ENCODE assay signal across 9 cellular contexts in genomic region chr15:76987896-76988860, GRCh38. TPM values are rescaled to one million over a fixed set of nuclear protein-coding genes. Genes with fewer than 3 reads are reported as not detected.
DNase-seq lines count a peak whose midpoint lies in the region; ATAC-seq, FAIRE-seq and TF ChIP-seq lines count a peak whose summit lies in the region.
"Had no signal": no experiment of that assay in that cellular context is flagged by ENCODE, and none has a peak within 500 bp of the region (broad histone marks: within the 10 kb centered on the region; RNA-seq: fewer than 3 reads in every experiment).

No MANE protein-coding gene starts in this region.

- TF ChIP-seq CTCF in GM10266 (IDR thresholded peaks at IDR 0.05; ENCODE audit: control insufficient read depth, insufficient read depth, low read depth, missing control alignments) = no peak
- no peak for TF ChIP-seq CTCF in GM12878 (IDR thresholded peaks at IDR 0.05 in 2 of 3, conservative IDR thresholded peaks at IDR 0.05 in 1 of 3; ENCODE audit: control insufficient read depth in 2 of 3, extremely low read depth in 1 of 3, insufficient read depth in 1 of 3, low read depth in 3 of 3, low read length in 3 of 3)

- H3K79me2 ChIP-seq in GM12878 (ENCODE audit: control insufficient read depth, insufficient read depth, low read length) = no peaks in the 10 kb centered on the region

- CTCF ChIA-PET in GM12878 (lab: Yijun Ruan, JAX) = interaction anchor here (0.6 to 4.9 kb wide), 17 partner anchors 10 to 555 kb away, joined by 3 to 82 read pairs (median 5); no protein-coding TSS in a partner anchor

- H3K4me3 ChIP-seq in GM12878 (peak overlapping the region; percentile 40; the same call in 1 of the 2 replicates), small intestine (ENCODE audit: low read depth in 1 of 2, low read length in 2 of 2) (no peak overlapping the region)

- H3K4me1 ChIP-seq in GM12878 (ENCODE audit: control insufficient read depth, insufficient read depth, low read length) (peaks cover 41% of the 10 kb centered on the region), small intestine (ENCODE audit: control insufficient read depth in 2 of 2, insufficient read depth in 1 of 2, low read depth in 1 of 2, low read length in 1 of 2) (peaks cover 0 to 3% of the 10 kb centered on the region in 2 donors)

- under 1% methylated on average over 11 of the region's 11 CpGs for WGBS in GM12878 (ENCODE audit: insufficient coverage, insufficient replicate concordance, low lambda C conversion rate, missing lambda C conversion rate)
- 61 to 66% (median 62%) methylated on average over 11 of the region's 11 CpGs for WGBS in small intestine, 3 donors

- intact Hi-C loops in GM12878 (cut with micrococcal nuclease; ENCODE audit: unreplicated experiment) = loop anchor here (10.0 kb wide), 1 partner anchor 197 kb away; no protein-coding TSS in a partner anchor

- no peaks in the 10 kb centered on the region for H4K20me1 ChIP-seq in GM12878 (ENCODE audit: control insufficient read depth, insufficient read depth)

- no peaks in the 10 kb centered on the region for H3K36me3 ChIP-seq in GM12878 (ENCODE audit: control insufficient read depth in 2 of 2, insufficient read depth in 2 of 2, low read length in 1 of 2)
- H3K36me3 ChIP-seq in small intestine (ENCODE audit: control insufficient read depth in 2 of 2, insufficient read depth in 2 of 2, low read length in 2 of 2) = no peaks in the 10 kb centered on the region

- peak overlapping the region; percentile 56 for H2AFZ ChIP-seq in GM12878 (ENCODE audit: control insufficient read depth, low read depth, low read length)

- SMC1A ChIA-PET in GM12878 (lab: Charles Lee; ENCODE audit: uncharacterized antibody, unreplicated experiment) = interaction anchor here (0.6 to 4.5 kb wide), 19 partner anchors 10 to 663 kb away, joined by 3 to 75 read pairs (median 4); no protein-coding TSS in a partner anchor

- H3K27ac ChIP-seq in GM12878 (ENCODE audit: control insufficient read depth, insufficient read depth) (peak overlapping the region; percentile 89), small intestine (ENCODE audit: low read depth in 1 of 2, low read length in 1 of 2) (no peak overlapping the region)

- in situ Hi-C loops in GM12878 (cut with MboI) = no loop called here

- POLR2A ChIA-PET in GM12878 (lab: Charles Lee) = interaction anchor here (0.6 to 4.6 kb wide), 12 partner anchors 9 to 764 kb away, joined by 3 to 39 read pairs (median 6); no protein-coding TSS in a partner anchor

- FAIRE-seq in GM12878 (lab: Jason Lieb, UNC) (peak; percentile 75), small intestine (lab: Jason Lieb, UNC) (no peak), HTR-8/SVneo (lab: Jason Lieb, UNC) (no peak)

- TF ChIP-seq RAD21 in GM12878 (IDR thresholded peaks at IDR 0.05; ENCODE audit: insufficient read depth, low read depth, low read length) = peak; percentile 25; the same call in 1 of the 2 replicates

- peak overlapping the region; percentile 62 for H3K9ac ChIP-seq in GM12878 (ENCODE audit: control insufficient read depth, insufficient read depth, low read length)

- peak overlapping the region; percentile 74 for H3K4me2 ChIP-seq in GM12878 (ENCODE audit: control insufficient read depth, insufficient read depth)

- DNase-seq in GM10266 (ENCODE audit: extremely low spot score) = peak; percentile 87
- peak; percentile 93 for DNase-seq in MV-4-11 (lab: John Stamatoyannopoulos, UW)
- peak; percentile 90 for DNase-seq in GM12878 (ENCODE audit: low read depth, low spot score)
- peak; percentile 36 for DNase-seq in small intestine
- no peak for DNase-seq in HTR-8/SVneo (ENCODE audit: insufficient read length, low spot score)
- DNase-seq in hepatic stellate cell (ENCODE audit: low spot score) = no peak
- DNase-seq in T-helper 9 cell = no peak

- peak; percentile 58 for ATAC-seq in GM21717 (IDR thresholded peaks at IDR 0.05; ENCODE audit: unreplicated experiment)
- peak; percentile 91 for ATAC-seq in GM12878

- TF ChIP-seq EP300 in GM12878 (IDR thresholded peaks at IDR 0.05; ENCODE audit: borderline replicate concordance in 1 of 2, control insufficient read depth in 1 of 2, low read depth in 2 of 2, low read length in 2 of 2) = peak; percentile 79 to 94; a peak in 3 of 4 replicates

- RAD21 ChIA-PET in GM12878 (lab: Charles Lee; ENCODE audit: unreplicated experiment) = interaction anchor here (0.6 to 5.0 kb wide), 14 partner anchors 10 to 735 kb away, joined by 3 to 73 read pairs (median 8); no protein-coding TSS in a partner anchor

- peak; percentile 53 for TF ChIP-seq POLR2A in GM12878 (IDR thresholded peaks at IDR 0.05; ENCODE audit: low read depth, low read length)

- H3K9me3 ChIP-seq in GM12878 (replicated peaks; ENCODE audit: control insufficient read depth, insufficient read depth, low read length) = no peaks in the 10 kb centered on the region
- H3K9me3 ChIP-seq in small intestine (ENCODE audit: control insufficient read depth, low read depth) = no peaks in the 10 kb centered on the region

- BruUV-seq in GM12878 (replicated peaks; lab: Mats Ljungman, UMichigan) = no TSS peak

- no peaks in the 10 kb centered on the region for H3K27me3 ChIP-seq in GM12878 (replicated peaks in 1 of 2; ENCODE audit: control insufficient read depth in 2 of 2, insufficient read depth in 2 of 2, low read length in 1 of 2)
- no peaks in the 10 kb centered on the region for H3K27me3 ChIP-seq in small intestine (ENCODE audit: control insufficient read depth in 2 of 2, insufficient read depth in 2 of 2, low read length in 2 of 2)

TF ChIP-seq in GM12878, 131 proteins besides CTCF, POLR2A, EP300 and RAD21 (continues in another document):
- TF ChIP-seq SIN3A (IDR thresholded peaks at IDR 0.05; ENCODE audit: low read depth, low read length) (no peak), MYC (IDR thresholded peaks at IDR 0.05; ENCODE audit: insufficient read depth, insufficient read length, insufficient replicate concordance, low read length, severe bottlenecking) (no peak), MEF2B (IDR thresholded peaks at IDR 0.05; ENCODE audit: partially characterized antibody, poor library complexity, severe bottlenecking) (peak; percentile 98), TAF1 (IDR thresholded peaks at IDR 0.05; ENCODE audit: borderline replicate concordance, low read depth, low read length) (no peak), ZNF24 (IDR thresholded peaks at IDR 0.05) (no peak), HDAC6 (IDR thresholded peaks at IDR 0.05; ENCODE audit: unreplicated experiment) (no peak), NR2F1 (conservative IDR thresholded peaks at IDR 0.05) (peak; percentile 96), ZSCAN29 (IDR thresholded peaks at IDR 0.05) (no peak), CREM (IDR thresholded peaks at IDR 0.05; ENCODE audit: low read depth) (peak; percentile 89), SKIL (IDR thresholded peaks at IDR 0.05; ENCODE audit: low read depth, poor library complexity, severe bottlenecking) (peak; percentile 74)

RNA-seq across cellular contexts. Expression of gene PSTPIP1, which starts 6.7 kb away (rescaled TPM):
- total RNA-seq in GM12878 (2013; cell fraction: nucleolus; rRNA removed) = 1.4 and 1.9 TPM in 2 replicates
- 20.1 and 22.6 TPM in 2 replicates for total RNA-seq in GM12878 (2014; rRNA removed)
- total RNA-seq in GM12878 (2014; rRNA removed; fragmentation: Illumina TruSeq; extraction: Trizol) = 11.2 and 12.0 TPM in 2 replicates
- total RNA-seq in GM12878 (2021) = 28.6 and 29.3 TPM in 2 replicates
- polyA plus RNA-seq in GM12878 (2011; ENCODE audit: low read depth) = 4.1 TPM
- polyA plus RNA-seq in GM12878 (2011; rRNA removed) = 2.4 and 3.9 TPM in 2 replicates
- polyA plus RNA-seq in GM12878 (2011; cell fraction: cytosol; rRNA removed) = 5.2 and 7.5 TPM in 2 replicates
- polyA plus RNA-seq in GM12878 (2011; cell fraction: nucleus; rRNA removed) = 20.8 and 25.0 TPM in 2 replicates
- 9.7 and 13.0 TPM in 2 replicates for polyA plus RNA-seq in GM12878 (2012)
- polyA plus RNA-seq in GM12878 (2014; fragmentation: Illumina TruSeq; extraction: Trizol) = 1.8 and 8.8 TPM in 2 replicates
- 1 to 10 TPM in 1 of 2 experiments, under 1 TPM in 1; 0.50 to 5.7 TPM for polyA plus RNA-seq in GM12878 (2014; fragmentation: Nextera tagmentation; extraction: Ambion mirVana)
- polyA plus RNA-seq in GM12878 (2014; rRNA removed) = 23.8 and 23.9 TPM in 2 replicates
- polyA plus RNA-seq in GM12878 (2016; fragmentation: Nextera tagmentation; extraction: Ambion mirVana) = 10 to 100 TPM; 17.8 to 19.0 TPM
- polyA minus RNA-seq in GM12878 (2011; rRNA and poly(A)+ RNA removed) = 1.3 and 3.0 TPM in 2 replicates
- polyA minus RNA-seq in GM12878 (2011; cell fraction: cytosol; rRNA and poly(A)+ RNA removed) = 1.5 and 3.3 TPM in 2 replicates
- polyA minus RNA-seq in GM12878 (2011; cell fraction: nucleus; rRNA and poly(A)+ RNA removed) = 6.8 and 11.0 TPM in 2 replicates
- polyA plus RNA-seq in small intestine = 10 to 100 TPM in 1 of 3 donors, 1 to 10 TPM in 2; 1.8 to 17.0 (median 4.1) TPM
- polyA plus RNA-seq: neural cell had no signal

RNA-seq across cellular contexts. Expression of gene RCN2, which starts 56.6 kb away (rescaled TPM):
- total RNA-seq in GM12878 (2013; cell fraction: nucleolus; rRNA removed) = 15.9 and 16.7 TPM in 2 replicates
- total RNA-seq in GM12878 (2014; rRNA removed) (5.0 and 6.0 TPM in 2 replicates), GM12878 (2014; rRNA removed; fragmentation: Illumina TruSeq; extraction: Trizol) (12.1 and 12.9 TPM in 2 replicates), GM12878 (2021) (7.3 and 7.9 TPM in 2 replicates)
- 6.1 TPM for polyA plus RNA-seq in GM12878 (2011; ENCODE audit: low read depth)
- polyA plus RNA-seq in GM12878 (2011; rRNA removed) (27.5 and 49.7 TPM in 2 replicates), GM12878 (2014; fragmentation: Illumina TruSeq; extraction: Trizol) (13.5 and 15.9 TPM in 2 replicates), GM12878 (2014; fragmentation: Nextera tagmentation; extraction: Ambion mirVana) (10 to 100 TPM in 1 of 2 experiments, 1 to 10 TPM in 1; 4.9 to 12.8 TPM), GM12878 (2014; rRNA removed) (11.6 and 12.7 TPM in 2 replicates), GM12878 (2016; fragmentation: Nextera tagmentation; extraction: Ambion mirVana) (10 to 100 TPM; 37.2 to 41.0 TPM), small intestine (10 to 100 TPM; 11.6 to 38.9 (median 14.1) TPM)
- polyA plus RNA-seq in GM12878 (2011; cell fraction: cytosol; rRNA removed) = 6.1 and 7.3 TPM in 2 replicates
- 8.8 and 11.8 TPM in 2 replicates for polyA plus RNA-seq in GM12878 (2011; cell fraction: nucleus; rRNA removed)
- 13.1 and 17.2 TPM in 2 replicates for polyA plus RNA-seq in GM12878 (2012)
- 1.7 and 4.6 TPM in 2 replicates for polyA minus RNA-seq in GM12878 (2011; rRNA and poly(A)+ RNA removed)
- 1.6 and 4.5 TPM in 2 replicates for polyA minus RNA-seq in GM12878 (2011; cell fraction: cytosol; rRNA and poly(A)+ RNA removed)
- 1.7 and 4.0 TPM in 2 replicates for polyA minus RNA-seq in GM12878 (2011; cell fraction: nucleus; rRNA and poly(A)+ RNA removed)

Comparison
In these comparisons a context has a peak if more than half of its experiments do, and no peak if none do; other contexts are left out.
1. DNase-seq: peak in GM10266 (single experiment), MV-4-11 (single experiment), GM12878 (single experiment) and small intestine (single experiment); none in HTR-8/SVneo (single experiment), hepatic stellate cell (single experiment) and T-helper 9 cell (single experiment).